In genomic region chr2:143259368-143259958, GRCh38 we compare ENCODE assay signal across 8 cellular contexts.
DNase-seq lines count a peak whose midpoint lies in the region; ATAC-seq and TF ChIP-seq lines count a peak whose summit lies in the region.

No MANE protein-coding gene starts in this region.

- no peaks in the 10 kb centered on the region for H3K27me3 ChIP-seq in endocrine pancreas (ENCODE audit: control insufficient read depth, insufficient read depth, low read length)

- no peaks in the 10 kb centered on the region for H3K4me1 ChIP-seq in endocrine pancreas (ENCODE audit: control insufficient read depth, insufficient read depth, low read length)

- CTCF ChIA-PET in AG04449 (lab: Yijun Ruan, JAX), result interaction anchor here (0.6 to 3.0 kb wide), 25 partner anchors 10 to 225 kb away, joined by 3 to 21 read pairs (median 4); no protein-coding TSS in a partner anchor
- CTCF ChIA-PET in activated CD8-positive, alpha-beta T cell treated with anti-CD3 and anti-CD28 coated beads, Interleukin-2, amount 10 ng/mL, durations not matched to agents 7 days and 5 days (lab: Charles Lee), result interaction anchor here (0.7 to 9.1 kb wide), 49 partner anchors 8 to 226 kb away, joined by 3 to 126 read pairs (median 6); partner anchors contain the start of gene ARHGAP15

- no peaks in the 10 kb centered on the region for H3K9me3 ChIP-seq in endocrine pancreas (ENCODE audit: control insufficient read depth, low read length)

- peaks cover 79% of the 10 kb centered on the region for H3K4me1 Mint-ChIP-seq in activated CD8-positive, alpha-beta T cell treated with anti-CD3 and anti-CD28 coated beads, Interleukin-2, amount 10 ng/mL, durations not matched to agents 7 days and 5 days (ENCODE audit: low read depth)
- peaks cover 76% of the 10 kb centered on the region for H3K4me1 Mint-ChIP-seq in stimulated activated effector memory CD8-positive, alpha-beta T cell treated with anti-CD3 and anti-CD28 coated beads, Interleukin-12 subunit alpha, Interleukin-12 subunit beta, amount 100 ng/mL, for 72 hours

- peak; percentile 54 for ATAC-seq in GM18498 (IDR thresholded peaks at IDR 0.05; ENCODE audit: unreplicated experiment)
- peak; percentile 50 for ATAC-seq in HG03439 (IDR thresholded peaks at IDR 0.05; ENCODE audit: unreplicated experiment)
- peak; percentile 40 for ATAC-seq in activated CD8-positive, alpha-beta T cell treated with anti-CD3 and anti-CD28 coated beads, Interleukin-2, amount 10 ng/mL, durations not matched to agents 7 days and 5 days
- ATAC-seq in stimulated activated effector memory CD8-positive, alpha-beta T cell treated with anti-CD3 and anti-CD28 coated beads, Interleukin-12 subunit alpha, Interleukin-12 subunit beta, amount 100 ng/mL, for 72 hours, result peak; percentile 33

- no peaks in the 10 kb centered on the region for H3K9me3 Mint-ChIP-seq in activated CD8-positive, alpha-beta T cell treated with anti-CD3 and anti-CD28 coated beads, Interleukin-2, amount 10 ng/mL, durations not matched to agents 7 days and 5 days (ENCODE audit: insufficient read depth)
- no peaks in the 10 kb centered on the region for H3K9me3 Mint-ChIP-seq in stimulated activated effector memory CD8-positive, alpha-beta T cell treated with anti-CD3 and anti-CD28 coated beads, Interleukin-12 subunit alpha, Interleukin-12 subunit beta, amount 100 ng/mL, for 72 hours

- POLR2A ChIA-PET in AG04449 (lab: Yijun Ruan, JAX), result no interaction called here
- POLR2A ChIA-PET in activated CD8-positive, alpha-beta T cell treated with anti-CD3 and anti-CD28 coated beads, Interleukin-2, amount 10 ng/mL, durations not matched to agents 7 days and 5 days (lab: Charles Lee), result interaction anchor here (1.0 to 1.5 kb wide), 4 partner anchors 18 to 149 kb away, joined by 3 to 13 read pairs (median 4); no protein-coding TSS in a partner anchor

- DNase-seq in AG04449 (ENCODE audit: low read depth, low spot score), result no peak
- peak; percentile 34 for DNase-seq in NCI-H774 (lab: John Stamatoyannopoulos, UW)
- peak; percentile 87 for DNase-seq in activated CD8-positive, alpha-beta T cell treated with anti-CD3 and anti-CD28 coated beads, Interleukin-2, amount 10 ng/mL, durations not matched to agents 7 days and 5 days
- DNase-seq in mucosa of gallbladder (ENCODE audit: low spot score), result peak; percentile 70
- peak in 1 of 2 donors; percentile 75 for DNase-seq in stimulated activated effector memory CD8-positive, alpha-beta T cell treated with anti-CD3 and anti-CD28 coated beads, Interleukin-12 subunit alpha, Interleukin-12 subunit beta, amount 100 ng/mL, for 72 hours (ENCODE audit: low spot score in 2 of 2)

- H3K4me3 Mint-ChIP-seq in activated CD8-positive, alpha-beta T cell treated with anti-CD3 and anti-CD28 coated beads, Interleukin-2, amount 10 ng/mL, durations not matched to agents 7 days and 5 days, result peak overlapping the region; percentile 67
- peak overlapping the region; percentile 61 for H3K4me3 Mint-ChIP-seq in stimulated activated effector memory CD8-positive, alpha-beta T cell treated with anti-CD3 and anti-CD28 coated beads, Interleukin-12 subunit alpha, Interleukin-12 subunit beta, amount 100 ng/mL, for 72 hours

- peak; percentile 69 for TF ChIP-seq CTCF in AG04449 (IDR thresholded peaks at IDR 0.05; ENCODE audit: insufficient read depth, low read length, missing control alignments)

- no peaks in the 10 kb centered on the region for H3K27me3 Mint-ChIP-seq in activated CD8-positive, alpha-beta T cell treated with anti-CD3 and anti-CD28 coated beads, Interleukin-2, amount 10 ng/mL, durations not matched to agents 7 days and 5 days (ENCODE audit: low read depth)

- H3K36me3 ChIP-seq in endocrine pancreas (ENCODE audit: control insufficient read depth, insufficient read depth, low read length), result no peaks in the 10 kb centered on the region

- H3K36me3 Mint-ChIP-seq in activated CD8-positive, alpha-beta T cell treated with anti-CD3 and anti-CD28 coated beads, Interleukin-2, amount 10 ng/mL, durations not matched to agents 7 days and 5 days (ENCODE audit: low read depth), result peaks cover 52% of the 10 kb centered on the region
- H3K36me3 Mint-ChIP-seq in stimulated activated effector memory CD8-positive, alpha-beta T cell treated with anti-CD3 and anti-CD28 coated beads, Interleukin-12 subunit alpha, Interleukin-12 subunit beta, amount 100 ng/mL, for 72 hours, result peaks cover 22% of the 10 kb centered on the region

- H3K9ac ChIP-seq in endocrine pancreas (ENCODE audit: control insufficient read depth, insufficient read depth, low read length), result no peak overlapping the region

- H3K4me3 ChIP-seq in AG04449 (ENCODE audit: low read depth, low read length) (no peak overlapping the region), endocrine pancreas (ENCODE audit: control insufficient read depth, insufficient read depth, low read length) (peak overlapping the region; percentile 18)

- peak overlapping the region; percentile 98 for H3K27ac Mint-ChIP-seq in activated CD8-positive, alpha-beta T cell treated with anti-CD3 and anti-CD28 coated beads, Interleukin-2, amount 10 ng/mL, durations not matched to agents 7 days and 5 days
- peak overlapping the region; percentile 84 for H3K27ac Mint-ChIP-seq in stimulated activated effector memory CD8-positive, alpha-beta T cell treated with anti-CD3 and anti-CD28 coated beads, Interleukin-12 subunit alpha, Interleukin-12 subunit beta, amount 100 ng/mL, for 72 hours
